8 cellular contexts compared by ENCODE assay signal in genomic region chr15:74790080-74790916, GRCh38. TPM values are rescaled to one million over a fixed set of nuclear protein-coding genes. Genes with fewer than 3 reads are reported as not detected.
A peak's percentile ranks its signal among the peaks of the same experiment; 100 is the strongest.
DNase-seq lines count a peak whose midpoint lies in the region; ATAC-seq, FAIRE-seq and TF ChIP-seq lines count a peak whose summit lies in the region.

No MANE protein-coding gene starts in this region.

- peaks cover 66% of the 10 kb centered on the region for H3K36me3 Mint-ChIP-seq in activated CD4-positive, alpha-beta T cell treated with anti-CD3 and anti-CD28 coated beads, Interleukin-2, amount 10 ng/mL, durations not matched to agents 7 days and 5 days (ENCODE audit: low read depth)

- H3K36me3 ChIP-seq in OCI-LY3 (replicated peaks; ENCODE audit: low read depth, low read length): peaks cover 75% of the 10 kb centered on the region
- peaks cover 13 to 14% of the 10 kb centered on the region in 2 experiments; a peak in 3 of 4 replicates for H3K36me3 ChIP-seq in GM12878 (ENCODE audit: control insufficient read depth in 2 of 2, insufficient read depth in 2 of 2, low read length in 1 of 2)

- BruUV-seq in GM12878 (replicated peaks; lab: Mats Ljungman, UMichigan): no TSS peak

- peak overlapping the region; percentile 97 for H3K27ac ChIP-seq in OCI-LY3 (ENCODE audit: low read length)
- peak overlapping the region; percentile 96 for H3K27ac ChIP-seq in GM12878 (ENCODE audit: control insufficient read depth, insufficient read depth)
- peak overlapping the region; percentile 72 for H3K27ac ChIP-seq in temporal lobe (ENCODE audit: low read depth, low read length)

- no peak for DNase-seq in activated CD4-positive, alpha-beta T cell treated with anti-CD3 and anti-CD28 coated beads, Interleukin-2, amount 10 ng/mL, durations not matched to agents 7 days and 5 days
- DNase-seq in activated CD4-positive, alpha-beta T cell treated with anti-CD3 and anti-CD28 coated beads for 1 hour: no peak
- DNase-seq in GM12878 (ENCODE audit: low read depth, low spot score) (no peak), left lobe of liver (ENCODE audit: low spot score) (peak; percentile 61), SK-N-DZ (ENCODE audit: low spot score) (no peak), GM13977 (ENCODE audit: low spot score) (no peak)

- peak overlapping the region; percentile 88 for H3K4me3 Mint-ChIP-seq in activated CD4-positive, alpha-beta T cell treated with anti-CD3 and anti-CD28 coated beads, Interleukin-2, amount 10 ng/mL, durations not matched to agents 7 days and 5 days

- RAD21 ChIA-PET in GM12878 (lab: Charles Lee; ENCODE audit: unreplicated experiment): interaction anchor here (1.0 to 25.2 kb wide), 5 partner anchors 0 to 387 kb away, joined by 4 to 1186 read pairs (median 7); partner anchors contain the start of gene CSK

- H3K9me3 ChIP-seq in OCI-LY3 (ENCODE audit: insufficient read depth, low read length): no peaks in the 10 kb centered on the region; the same call in 1 of the 2 replicates
- H3K9me3 ChIP-seq in GM12878 (replicated peaks; ENCODE audit: control insufficient read depth, insufficient read depth, low read length): no peaks in the 10 kb centered on the region

- H3K27ac Mint-ChIP-seq in activated CD4-positive, alpha-beta T cell treated with anti-CD3 and anti-CD28 coated beads, Interleukin-2, amount 10 ng/mL, durations not matched to agents 7 days and 5 days: peak overlapping the region; percentile 98

- TF ChIP-seq POLR2A in GM12878 (IDR thresholded peaks at IDR 0.05; ENCODE audit: low read depth, low read length): peak; percentile 54; the same call in 1 of the 2 replicates

- no peak for FAIRE-seq in GM12878 (lab: Jason Lieb, UNC)

- H3K4me2 ChIP-seq in OCI-LY3 (ENCODE audit: low read length): peak overlapping the region; percentile 100
- H3K4me2 ChIP-seq in GM12878 (ENCODE audit: control insufficient read depth, insufficient read depth): peak overlapping the region; percentile 67

- SMC1A ChIA-PET in GM12878 (lab: Charles Lee; ENCODE audit: uncharacterized antibody, unreplicated experiment): interaction anchor here (0.7 to 15.7 kb wide), 5 partner anchors 8 to 159 kb away, joined by 3 to 811 read pairs (median 4); partner anchors contain the start of gene CSK

- intact Hi-C loops in GM12878 (cut with micrococcal nuclease; ENCODE audit: unreplicated experiment): no loop called here

- no peaks in the 10 kb centered on the region for H3K27me3 Mint-ChIP-seq in activated CD4-positive, alpha-beta T cell treated with anti-CD3 and anti-CD28 coated beads, Interleukin-2, amount 10 ng/mL, durations not matched to agents 7 days and 5 days

- in situ Hi-C loops in GM12878 (cut with MboI): no loop called here
- in situ Hi-C loops in GM13977 (cut with MboI; ENCODE audit: low pct_unique_long_range_greater_than_20kb, low sequenced_read_pairs, unreplicated experiment): no loop called here

- no peaks in the 10 kb centered on the region for H3K27me3 ChIP-seq in OCI-LY3 (ENCODE audit: low read depth, low read length)
- no peaks in the 10 kb centered on the region for H3K27me3 ChIP-seq in GM12878 (replicated peaks in 1 of 2; ENCODE audit: control insufficient read depth in 2 of 2, insufficient read depth in 2 of 2, low read length in 1 of 2)

- no peak for TF ChIP-seq CTCF in OCI-LY3 (IDR thresholded peaks at IDR 0.05; ENCODE audit: low read depth, low read length)
- TF ChIP-seq CTCF in GM12878 (IDR thresholded peaks at IDR 0.05 in 2 of 3, conservative IDR thresholded peaks at IDR 0.05 in 1 of 3; ENCODE audit: control insufficient read depth in 2 of 3, extremely low read depth in 1 of 3, insufficient read depth in 1 of 3, low read depth in 3 of 3, low read length in 3 of 3): no peak
- no peak for TF ChIP-seq CTCF in GM13977 (IDR thresholded peaks at IDR 0.05; ENCODE audit: extremely low read depth, insufficient read depth, missing control alignments)

- WGBS in GM12878 (ENCODE audit: insufficient coverage, insufficient replicate concordance, low lambda C conversion rate, missing lambda C conversion rate): 0% methylated on average over 15 of the region's 15 CpGs

- H3K4me1 ChIP-seq in OCI-LY3 (ENCODE audit: low read length): peaks cover 97% of the 10 kb centered on the region
- H3K4me1 ChIP-seq in GM12878 (ENCODE audit: control insufficient read depth, insufficient read depth, low read length): peaks cover 68% of the 10 kb centered on the region

- peaks cover 99% of the 10 kb centered on the region for H3K79me2 ChIP-seq in OCI-LY3 (ENCODE audit: low read length)
- H3K79me2 ChIP-seq in GM12878 (ENCODE audit: control insufficient read depth, insufficient read depth, low read length): peaks cover 91% of the 10 kb centered on the region

- H2AFZ ChIP-seq in OCI-LY3 (ENCODE audit: low read depth, low read length) (no peak overlapping the region), GM12878 (ENCODE audit: control insufficient read depth, low read depth, low read length) (no peak overlapping the region)

- H3K9ac ChIP-seq in OCI-LY3 (ENCODE audit: low read length): peak overlapping the region; percentile 99
- H3K9ac ChIP-seq in GM12878 (ENCODE audit: control insufficient read depth, insufficient read depth, low read length): peak overlapping the region; percentile 82

- ATAC-seq in GM12878: peak; percentile 22
- no peak for ATAC-seq in left lobe of liver

- CTCF ChIA-PET in activated CD4-positive, alpha-beta T cell treated with anti-CD3 and anti-CD28 coated beads, Interleukin-2, amount 10 ng/mL, durations not matched to agents 7 days and 5 days (lab: Charles Lee): interaction anchor here (0.6 to 27.9 kb wide), 4 partner anchors 9 to 164 kb away, joined by 3 to 930 read pairs (median 466); partner anchors contain the start of genes CSK and LMAN1L
- CTCF ChIA-PET in GM12878 (lab: Yijun Ruan, JAX): interaction anchor here (1.1 to 25.9 kb wide), 6 partner anchors 8 to 156 kb away, joined by 3 to 1288 read pairs (median 14); partner anchors contain the start of gene CSK

- TF ChIP-seq RAD21 in GM12878 (IDR thresholded peaks at IDR 0.05; ENCODE audit: insufficient read depth, low read depth, low read length): no peak

- peak overlapping the region; percentile 93 for H3K4me3 ChIP-seq in OCI-LY3 (ENCODE audit: low read length)
- H3K4me3 ChIP-seq in GM12878: peak overlapping the region; percentile 77

- POLR2A ChIA-PET in activated CD4-positive, alpha-beta T cell treated with anti-CD3 and anti-CD28 coated beads, Interleukin-2, amount 10 ng/mL, durations not matched to agents 7 days and 5 days (lab: Charles Lee): interaction anchor here (1.3 kb wide), 1 partner anchor 10 kb away, joined by 3 read pairs; no protein-coding TSS in a partner anchor
- POLR2A ChIA-PET in GM12878 (lab: Charles Lee): interaction anchor here (1.3 to 14.2 kb wide), 3 partner anchors 9 to 388 kb away, joined by 5 to 602 read pairs (median 6); partner anchors contain the start of gene CSK

- peaks cover 87% of the 10 kb centered on the region for H3K4me1 Mint-ChIP-seq in activated CD4-positive, alpha-beta T cell treated with anti-CD3 and anti-CD28 coated beads, Interleukin-2, amount 10 ng/mL, durations not matched to agents 7 days and 5 days

- H4K20me1 ChIP-seq in OCI-LY3 (ENCODE audit: insufficient read depth, low read length): peaks cover 43% of the 10 kb centered on the region
- H4K20me1 ChIP-seq in GM12878 (ENCODE audit: control insufficient read depth, insufficient read depth): no peaks in the 10 kb centered on the region

- TF ChIP-seq EP300 in GM12878 (IDR thresholded peaks at IDR 0.05; ENCODE audit: borderline replicate concordance in 1 of 2, control insufficient read depth in 1 of 2, low read depth in 2 of 2, low read length in 2 of 2): peak; percentile 69 to 88; a peak in 2 of 4 replicates

- H3K9me3 Mint-ChIP-seq in activated CD4-positive, alpha-beta T cell treated with anti-CD3 and anti-CD28 coated beads, Interleukin-2, amount 10 ng/mL, durations not matched to agents 7 days and 5 days: no peaks in the 10 kb centered on the region

RNA-seq across cellular contexts. Expression of gene CSK, which starts 8.4 kb away (rescaled TPM):
- total RNA-seq in activated CD4-positive, alpha-beta T cell treated with anti-CD3 and anti-CD28 coated beads, Interleukin-2, amount 10 ng/mL, durations not matched to agents 7 days and 5 days: 100 to 1,000 TPM; 315 to 348 TPM
- 239 and 258 TPM in 2 replicates for total RNA-seq in GM12878 (2013; cell fraction: nucleolus; rRNA removed)
- total RNA-seq in GM12878 (2014; rRNA removed) (70.9 and 77.3 TPM in 2 replicates), GM12878 (2014; rRNA removed; fragmentation: Illumina TruSeq; extraction: Trizol) (68.1 and 70.9 TPM in 2 replicates), GM12878 (2021) (313 and 327 TPM in 2 replicates), left lobe of liver (32.7 TPM), temporal lobe (25.8 TPM)
- polyA plus RNA-seq in GM12878 (2011; ENCODE audit: low read depth): 88.8 TPM
- polyA plus RNA-seq in GM12878 (2011; rRNA removed) (54.2 and 107 TPM in 2 replicates), GM12878 (2014; fragmentation: Illumina TruSeq; extraction: Trizol) (39.6 and 132 TPM in 2 replicates), GM12878 (2014; fragmentation: Nextera tagmentation; extraction: Ambion mirVana) (10 to 100 TPM in 1 of 2 experiments, 1 to 10 TPM in 1; 3.4 to 11.5 TPM), GM12878 (2014; rRNA removed) (134 and 172 TPM in 2 replicates), GM12878 (2016; fragmentation: Nextera tagmentation; extraction: Ambion mirVana) (10 to 100 TPM; 53.4 to 74.3 TPM)
- polyA plus RNA-seq in GM12878 (2011; cell fraction: cytosol; rRNA removed): 137 and 141 TPM in 2 replicates
- polyA plus RNA-seq in GM12878 (2011; cell fraction: nucleus; rRNA removed): 436 and 515 TPM in 2 replicates
- 170 and 175 TPM in 2 replicates for polyA plus RNA-seq in GM12878 (2012)
- 134 and 177 TPM in 2 replicates for polyA minus RNA-seq in GM12878 (2011; rRNA and poly(A)+ RNA removed)
- 98.8 and 103 TPM in 2 replicates for polyA minus RNA-seq in GM12878 (2011; cell fraction: cytosol; rRNA and poly(A)+ RNA removed)
- polyA minus RNA-seq in GM12878 (2011; cell fraction: nucleus; rRNA and poly(A)+ RNA removed): 80.9 and 166 TPM in 2 replicates
- 47.3 and 50.9 TPM in 2 replicates for polyA plus RNA-seq in SK-N-DZ (2014; cell fraction: cytosol; rRNA removed)
- polyA plus RNA-seq in SK-N-DZ (2014; cell fraction: nucleus; rRNA removed): 87.5 and 113 TPM in 2 replicates

RNA-seq across cellular contexts. Expression of gene LMAN1L, which starts 22.3 kb away (rescaled TPM):
- under 1 TPM; 0.87 to 0.92 TPM for total RNA-seq in activated CD4-positive, alpha-beta T cell treated with anti-CD3 and anti-CD28 coated beads, Interleukin-2, amount 10 ng/mL, durations not matched to agents 7 days and 5 days
- total RNA-seq in GM12878 (2013; cell fraction: nucleolus; rRNA removed): 0.47 and 0.61 TPM in 2 replicates
- total RNA-seq in GM12878 (2014; rRNA removed): not detected in 2 replicates
- not detected in 2 replicates for total RNA-seq in GM12878 (2014; rRNA removed; fragmentation: Illumina TruSeq; extraction: Trizol)
- total RNA-seq in GM12878 (2021): not detected in 2 replicates
- not detected for polyA plus RNA-seq in GM12878 (2011; ENCODE audit: low read depth)
- not detected in 2 replicates for polyA plus RNA-seq in GM12878 (2011; rRNA removed)
- not detected in 2 replicates for polyA plus RNA-seq in GM12878 (2011; cell fraction: cytosol; rRNA removed)
- polyA plus RNA-seq in GM12878 (2011; cell fraction: nucleus; rRNA removed): 0.16 and 0.76 TPM in 2 replicates
- polyA plus RNA-seq in GM12878 (2012): 0.20 and 0.32 TPM in 2 replicates
- not detected in 2 replicates for polyA plus RNA-seq in GM12878 (2014; fragmentation: Illumina TruSeq; extraction: Trizol)
- not detected for polyA plus RNA-seq in GM12878 (2014; fragmentation: Nextera tagmentation; extraction: Ambion mirVana)
- not detected in 2 replicates for polyA plus RNA-seq in GM12878 (2014; rRNA removed)
- polyA plus RNA-seq in GM12878 (2016; fragmentation: Nextera tagmentation; extraction: Ambion mirVana): not detected
- polyA minus RNA-seq in GM12878 (2011; rRNA and poly(A)+ RNA removed): 0.29 TPM in 1 of 2 replicates, not detected in the other
- polyA minus RNA-seq in GM12878 (2011; cell fraction: cytosol; rRNA and poly(A)+ RNA removed): not detected in 2 replicates
- polyA minus RNA-seq in GM12878 (2011; cell fraction: nucleus; rRNA and poly(A)+ RNA removed): not detected in 2 replicates
- total RNA-seq in left lobe of liver: not detected
- total RNA-seq in temporal lobe: not detected
- not detected in 2 replicates for polyA plus RNA-seq in SK-N-DZ (2014; cell fraction: cytosol; rRNA removed)
- 1.2 TPM in 1 of 2 replicates, not detected in the other for polyA plus RNA-seq in SK-N-DZ (2014; cell fraction: nucleus; rRNA removed)

RNA-seq across cellular contexts. Expression of gene CPLX3, which starts 36.1 kb away (rescaled TPM):
- total RNA-seq in activated CD4-positive, alpha-beta T cell treated with anti-CD3 and anti-CD28 coated beads, Interleukin-2, amount 10 ng/mL, durations not matched to agents 7 days and 5 days: under 1 TPM; 0.12 to 0.19 TPM
- not detected in 2 replicates for total RNA-seq in GM12878 (2013; cell fraction: nucleolus; rRNA removed)
- total RNA-seq in GM12878 (2014; rRNA removed): 0.11 TPM in 1 of 2 replicates, not detected in the other
- total RNA-seq in GM12878 (2014; rRNA removed; fragmentation: Illumina TruSeq; extraction: Trizol): not detected in 2 replicates
- total RNA-seq in GM12878 (2021): not detected in 2 replicates
- polyA plus RNA-seq in GM12878 (2011; ENCODE audit: low read depth): not detected
- polyA plus RNA-seq in GM12878 (2011; rRNA removed): not detected in 2 replicates
- polyA plus RNA-seq in GM12878 (2011; cell fraction: cytosol; rRNA removed): not detected in 2 replicates
- 0.16 and 0.24 TPM in 2 replicates for polyA plus RNA-seq in GM12878 (2011; cell fraction: nucleus; rRNA removed)
- polyA plus RNA-seq in GM12878 (2012): not detected in 2 replicates
- not detected in 2 replicates for polyA plus RNA-seq in GM12878 (2014; fragmentation: Illumina TruSeq; extraction: Trizol)
- polyA plus RNA-seq in GM12878 (2014; fragmentation: Nextera tagmentation; extraction: Ambion mirVana): under 1 TPM in 1 of 2 experiments, not detected in 1; 0.02 TPM
- 0.04 TPM in 1 of 2 replicates, not detected in the other for polyA plus RNA-seq in GM12878 (2014; rRNA removed)
- not detected for polyA plus RNA-seq in GM12878 (2016; fragmentation: Nextera tagmentation; extraction: Ambion mirVana)
- polyA minus RNA-seq in GM12878 (2011; rRNA and poly(A)+ RNA removed): not detected in 2 replicates
- not detected in 2 replicates for polyA minus RNA-seq in GM12878 (2011; cell fraction: cytosol; rRNA and poly(A)+ RNA removed)
- not detected in 2 replicates for polyA minus RNA-seq in GM12878 (2011; cell fraction: nucleus; rRNA and poly(A)+ RNA removed)
- not detected for total RNA-seq in left lobe of liver
- total RNA-seq in temporal lobe: 0.49 TPM
- 6.2 and 8.3 TPM in 2 replicates for polyA plus RNA-seq in SK-N-DZ (2014; cell fraction: cytosol; rRNA removed)
- polyA plus RNA-seq in SK-N-DZ (2014; cell fraction: nucleus; rRNA removed): 2.9 and 6.4 TPM in 2 replicates

RNA-seq across cellular contexts. Expression of gene CYP1A2, which starts 41.7 kb away (rescaled TPM):
- not detected for total RNA-seq in activated CD4-positive, alpha-beta T cell treated with anti-CD3 and anti-CD28 coated beads, Interleukin-2, amount 10 ng/mL, durations not matched to agents 7 days and 5 days
- total RNA-seq in GM12878 (2013; cell fraction: nucleolus; rRNA removed): not detected in 2 replicates
- total RNA-seq in GM12878 (2014; rRNA removed): not detected in 2 replicates
- total RNA-seq in GM12878 (2014; rRNA removed; fragmentation: Illumina TruSeq; extraction: Trizol): not detected in 2 replicates
- total RNA-seq in GM12878 (2021): not detected in 2 replicates
- not detected for polyA plus RNA-seq in GM12878 (2011; ENCODE audit: low read depth)
- 0.03 TPM in 1 of 2 replicates, not detected in the other for polyA plus RNA-seq in GM12878 (2011; rRNA removed)
- not detected in 2 replicates for polyA plus RNA-seq in GM12878 (2011; cell fraction: cytosol; rRNA removed)
- polyA plus RNA-seq in GM12878 (2011; cell fraction: nucleus; rRNA removed): not detected in 2 replicates
- polyA plus RNA-seq in GM12878 (2012): not detected in 2 replicates
- polyA plus RNA-seq in GM12878 (2014; fragmentation: Illumina TruSeq; extraction: Trizol): not detected in 2 replicates
- polyA plus RNA-seq in GM12878 (2014; fragmentation: Nextera tagmentation; extraction: Ambion mirVana): not detected
- not detected in 2 replicates for polyA plus RNA-seq in GM12878 (2014; rRNA removed)
- under 1 TPM; 0.05 to 0.09 TPM for polyA plus RNA-seq in GM12878 (2016; fragmentation: Nextera tagmentation; extraction: Ambion mirVana)
- not detected in 2 replicates for polyA minus RNA-seq in GM12878 (2011; rRNA and poly(A)+ RNA removed)
- not detected in 2 replicates for polyA minus RNA-seq in GM12878 (2011; cell fraction: cytosol; rRNA and poly(A)+ RNA removed)
- not detected in 2 replicates for polyA minus RNA-seq in GM12878 (2011; cell fraction: nucleus; rRNA and poly(A)+ RNA removed)
- total RNA-seq in left lobe of liver: 120 TPM
- not detected for total RNA-seq in temporal lobe
- polyA plus RNA-seq in SK-N-DZ (2014; cell fraction: cytosol; rRNA removed): not detected in 2 replicates
- not detected in 2 replicates for polyA plus RNA-seq in SK-N-DZ (2014; cell fraction: nucleus; rRNA removed)

RNA-seq across cellular contexts. Expression of gene ULK3, which starts 52.7 kb away (rescaled TPM):
- 10 to 100 TPM; 56.6 to 66.4 TPM for total RNA-seq in activated CD4-positive, alpha-beta T cell treated with anti-CD3 and anti-CD28 coated beads, Interleukin-2, amount 10 ng/mL, durations not matched to agents 7 days and 5 days
- 50.6 and 54.0 TPM in 2 replicates for total RNA-seq in GM12878 (2013; cell fraction: nucleolus; rRNA removed)
- total RNA-seq in GM12878 (2014; rRNA removed): 28.2 and 29.4 TPM in 2 replicates
- 12.3 and 14.1 TPM in 2 replicates for total RNA-seq in GM12878 (2014; rRNA removed; fragmentation: Illumina TruSeq; extraction: Trizol)
- 27.8 and 31.9 TPM in 2 replicates for total RNA-seq in GM12878 (2021)
- 10.4 TPM for polyA plus RNA-seq in GM12878 (2011; ENCODE audit: low read depth)
- 29.7 and 38.8 TPM in 2 replicates for polyA plus RNA-seq in GM12878 (2011; rRNA removed)
- 35.0 and 41.0 TPM in 2 replicates for polyA plus RNA-seq in GM12878 (2011; cell fraction: cytosol; rRNA removed)
- polyA plus RNA-seq in GM12878 (2011; cell fraction: nucleus; rRNA removed): 214 and 258 TPM in 2 replicates
- polyA plus RNA-seq in GM12878 (2012): 15.2 and 22.4 TPM in 2 replicates
- 19.9 and 25.4 TPM in 2 replicates for polyA plus RNA-seq in GM12878 (2014; fragmentation: Illumina TruSeq; extraction: Trizol)
- polyA plus RNA-seq in GM12878 (2014; fragmentation: Nextera tagmentation; extraction: Ambion mirVana): 1 to 10 TPM in 1 of 2 experiments, under 1 TPM in 1; 0.64 to 1.4 TPM
- 35.3 and 38.9 TPM in 2 replicates for polyA plus RNA-seq in GM12878 (2014; rRNA removed)
- polyA plus RNA-seq in GM12878 (2016; fragmentation: Nextera tagmentation; extraction: Ambion mirVana): 10 to 100 TPM; 26.2 to 28.1 TPM
- polyA minus RNA-seq in GM12878 (2011; rRNA and poly(A)+ RNA removed): 19.2 and 19.5 TPM in 2 replicates
- polyA minus RNA-seq in GM12878 (2011; cell fraction: cytosol; rRNA and poly(A)+ RNA removed): 6.1 and 9.3 TPM in 2 replicates
- 21.8 and 23.7 TPM in 2 replicates for polyA minus RNA-seq in GM12878 (2011; cell fraction: nucleus; rRNA and poly(A)+ RNA removed)
- total RNA-seq in left lobe of liver: 23.8 TPM
- 33.7 TPM for total RNA-seq in temporal lobe
- 44.6 and 52.1 TPM in 2 replicates for polyA plus RNA-seq in SK-N-DZ (2014; cell fraction: cytosol; rRNA removed)
- 413 and 419 TPM in 2 replicates for polyA plus RNA-seq in SK-N-DZ (2014; cell fraction: nucleus; rRNA removed)
